Comparison of ENCODE assay signal across 8 cellular contexts in genomic region chr12:56631790-56632700, GRCh38. TPM values are rescaled to one million over a fixed set of nuclear protein-coding genes. Genes with fewer than 3 reads are reported as not detected.
A peak's percentile ranks its signal among the peaks of the same experiment; 100 is the strongest.
DNase-seq lines count a peak whose midpoint lies in the region; ATAC-seq and TF ChIP-seq lines count a peak whose summit lies in the region.

No MANE protein-coding gene starts in this region.

- H3K9me3 ChIP-seq in OCI-LY3 (ENCODE audit: insufficient read depth, low read length) (no peaks in the 10 kb centered on the region), neuron (ENCODE audit: low read length) (no peaks in the 10 kb centered on the region)

- peaks cover 16% of the 10 kb centered on the region for H4K20me1 ChIP-seq in OCI-LY3 (ENCODE audit: insufficient read depth, low read length)

- H3K9ac ChIP-seq in OCI-LY3 (ENCODE audit: low read length): peak overlapping the region; percentile 98

- H3K4me1 ChIP-seq in OCI-LY3 (ENCODE audit: low read length) (peaks cover 45% of the 10 kb centered on the region), neuron (ENCODE audit: insufficient read depth, low read length) (peaks cover 56% of the 10 kb centered on the region), urinary bladder (ENCODE audit: insufficient read depth) (no peaks in the 10 kb centered on the region)

- peak; percentile 63 for DNase-seq in ELR (ENCODE audit: low read depth)
- DNase-seq in activated gamma-delta T cell (lab: John Stamatoyannopoulos, UW): peak; percentile 25
- DNase-seq in foreskin fibroblast: peak; percentile 50 to 81

- peak overlapping the region; percentile 98 for H3K27ac ChIP-seq in OCI-LY3 (ENCODE audit: low read length)
- H3K27ac ChIP-seq in urinary bladder (ENCODE audit: low read depth): peak overlapping the region; percentile 42

- 6% methylated on average over 13 of the region's 13 CpGs for WGBS in urinary bladder

- H2AFZ ChIP-seq in OCI-LY3 (ENCODE audit: low read depth, low read length) (no peak overlapping the region), neuron (ENCODE audit: low read depth, low read length) (no peak overlapping the region)

- peak overlapping the region; percentile 97 for H3K4me2 ChIP-seq in OCI-LY3 (ENCODE audit: low read length)

- no peak for TF ChIP-seq CTCF in OCI-LY3 (IDR thresholded peaks at IDR 0.05; ENCODE audit: low read depth, low read length)
- TF ChIP-seq CTCF in foreskin fibroblast (IDR thresholded peaks at IDR 0.05; ENCODE audit: low read depth, low read length): no peak

- no peaks in the 10 kb centered on the region for H3K27me3 ChIP-seq in OCI-LY3 (ENCODE audit: low read depth, low read length)
- no peaks in the 10 kb centered on the region for H3K27me3 ChIP-seq in neuron (ENCODE audit: insufficient read depth, low read length)

- peak overlapping the region; percentile 86 for H3K4me3 ChIP-seq in OCI-LY3 (ENCODE audit: low read length)
- peak overlapping the region; percentile 79 to 98 for H3K4me3 ChIP-seq in foreskin fibroblast (ENCODE audit: low read depth in 1 of 2, low read length in 2 of 2)
- peak overlapping the region; percentile 2 for H3K4me3 ChIP-seq in neuron (ENCODE audit: low read length)
- peak overlapping the region; percentile 19 for H3K4me3 ChIP-seq in urinary bladder (ENCODE audit: low read depth, low read length)

- H3K79me2 ChIP-seq in OCI-LY3 (ENCODE audit: low read length): peaks cover 81% of the 10 kb centered on the region

- peak; percentile 24 for ATAC-seq in HG02571 (IDR thresholded peaks at IDR 0.05; ENCODE audit: unreplicated experiment)
- no peak for ATAC-seq in GM21381 (IDR thresholded peaks at IDR 0.05; ENCODE audit: unreplicated experiment)

- peaks cover 8% of the 10 kb centered on the region for H3K36me3 ChIP-seq in OCI-LY3 (replicated peaks; ENCODE audit: low read depth, low read length)
- peaks cover under 1% of the 10 kb centered on the region for H3K36me3 ChIP-seq in neuron (ENCODE audit: insufficient read depth, low read length)
- H3K36me3 ChIP-seq in urinary bladder (ENCODE audit: insufficient read depth): no peaks in the 10 kb centered on the region

RNA-seq across cellular contexts. Expression of gene BAZ2A, which starts 1.9 kb away (rescaled TPM):
- 27.4 TPM for total RNA-seq in urinary bladder
- 30.9 TPM for polyA plus RNA-seq in urinary bladder

RNA-seq across cellular contexts. Expression of gene ATP5F1B, which starts 13.7 kb away (rescaled TPM):
- total RNA-seq in urinary bladder: 175 TPM
- 583 TPM for polyA plus RNA-seq in urinary bladder

RNA-seq across cellular contexts. Expression of gene PTGES3, which starts 56.0 kb away (rescaled TPM):
- 118 TPM for total RNA-seq in urinary bladder
- 184 TPM for polyA plus RNA-seq in urinary bladder

Comparison
In these comparisons a context has a peak if more than half of its experiments do, and no peak if none do; other contexts are left out.
1. H3K4me3 ChIP-seq: peak in every context shown above with its lines; median percentile 88 in foreskin fibroblast; 86 in OCI-LY3; 19 in urinary bladder; 2 in neuron.